Comparison of ENCODE assay signal across 2 cellular contexts in genomic region chr12:24113701-24114100, GRCh38.
TF ChIP-seq lines count a peak whose summit lies in the region.

No MANE protein-coding gene starts in this region.

TF ChIP-seq in IMR-90, 13 proteins besides CTCF, POLR2A, EP300 and RAD21:
- no peak for TF ChIP-seq MAFK (IDR thresholded peaks at IDR 0.05; ENCODE audit: low read depth, low read length)
- TF ChIP-seq RFX5 (IDR thresholded peaks at IDR 0.05; ENCODE audit: low read depth, low read length): no peak
- TF ChIP-seq FOS (IDR thresholded peaks at IDR 0.05; ENCODE audit: low read depth, low read length): no peak
- TF ChIP-seq, protein P1, sequence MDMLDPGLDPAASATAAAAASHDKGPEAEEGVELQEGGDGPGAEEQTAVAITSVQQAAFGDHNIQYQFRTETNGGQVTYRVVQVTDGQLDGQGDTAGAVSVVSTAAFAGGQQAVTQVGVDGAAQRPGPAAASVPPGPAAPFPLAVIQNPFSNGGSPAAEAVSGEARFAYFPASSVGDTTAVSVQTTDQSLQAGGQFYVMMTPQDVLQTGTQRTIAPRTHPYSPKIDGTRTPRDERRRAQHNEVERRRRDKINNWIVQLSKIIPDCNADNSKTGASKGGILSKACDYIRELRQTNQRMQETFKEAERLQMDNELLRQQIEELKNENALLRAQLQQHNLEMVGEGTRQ (IDR thresholded peaks at IDR 0.05; ENCODE audit: low read depth, low read length): no peak
- TF ChIP-seq NFE2L2 (IDR thresholded peaks at IDR 0.05; ENCODE audit: low read depth, low read length): peak; percentile 20; the same call in 1 of the 2 replicates

TF ChIP-seq in endothelial cell of umbilical vein, 7 proteins besides CTCF, POLR2A, EP300 and RAD21:
- TF ChIP-seq EZH2 (IDR thresholded peaks at IDR 0.05; ENCODE audit: borderline replicate concordance, low read depth, low read length, severe bottlenecking): no peak
- no peak for TF ChIP-seq JUN (IDR thresholded peaks at IDR 0.05; ENCODE audit: borderline replicate concordance, insufficient read depth, insufficient read length, low read depth)
- no peak for TF ChIP-seq FOS (IDR thresholded peaks at IDR 0.05; ENCODE audit: borderline replicate concordance, insufficient read depth, low read length)
- TF ChIP-seq POLR2AphosphoS5 (IDR thresholded peaks at IDR 0.05; ENCODE audit: insufficient read depth, low read depth, low read length): no peak
- no peak for TF ChIP-seq MAX (IDR thresholded peaks at IDR 0.05; ENCODE audit: insufficient read depth, insufficient read length)
